In genomic region chr2:223602972-223603371, GRCh38 we compare ENCODE assay signal across 2 cellular contexts.
TF ChIP-seq lines count a peak whose summit lies in the region.

No MANE protein-coding gene starts in this region.

TF ChIP-seq in SK-N-SH, 30 proteins besides CTCF, POLR2A, EP300 and RAD21 (continued from another document):
- no peak for TF ChIP-seq YY1 (IDR thresholded peaks at IDR 0.05; ENCODE audit: low read depth)
- TF ChIP-seq SIN3A (IDR thresholded peaks at IDR 0.05; ENCODE audit: borderline replicate concordance, low read depth, low read length), result no peak
- no peak for TF ChIP-seq TCF12 (IDR thresholded peaks at IDR 0.05)
- TF ChIP-seq SMC3 (IDR thresholded peaks at IDR 0.05; ENCODE audit: low read depth, low read length), result no peak
TF ChIP-seq in SK-N-SH: peak in this region for 0.

TF ChIP-seq in SK-N-SH treated with all-trans-retinoic acid at 6 μM for 48 hours, 23 proteins besides CTCF, POLR2A, EP300 and RAD21 (continued from another document):
- TF ChIP-seq TSHZ2 (CRISPR knock-in tag; IDR thresholded peaks at IDR 0.05) (no peak), ZC3H10 (CRISPR knock-in tag; IDR thresholded peaks at IDR 0.05) (no peak), BACH2 (CRISPR knock-in tag; IDR thresholded peaks at IDR 0.05; ENCODE audit: borderline replicate concordance) (no peak), PPARA (CRISPR knock-in tag; IDR thresholded peaks at IDR 0.05; ENCODE audit: borderline replicate concordance) (no peak), ZNF70 (CRISPR knock-in tag; IDR thresholded peaks at IDR 0.05) (no peak), CSDC2 (CRISPR knock-in tag; IDR thresholded peaks at IDR 0.05) (no peak), TOX (CRISPR knock-in tag; IDR thresholded peaks at IDR 0.05; ENCODE audit: borderline replicate concordance) (no peak)
